In the genomic region with DNA sequence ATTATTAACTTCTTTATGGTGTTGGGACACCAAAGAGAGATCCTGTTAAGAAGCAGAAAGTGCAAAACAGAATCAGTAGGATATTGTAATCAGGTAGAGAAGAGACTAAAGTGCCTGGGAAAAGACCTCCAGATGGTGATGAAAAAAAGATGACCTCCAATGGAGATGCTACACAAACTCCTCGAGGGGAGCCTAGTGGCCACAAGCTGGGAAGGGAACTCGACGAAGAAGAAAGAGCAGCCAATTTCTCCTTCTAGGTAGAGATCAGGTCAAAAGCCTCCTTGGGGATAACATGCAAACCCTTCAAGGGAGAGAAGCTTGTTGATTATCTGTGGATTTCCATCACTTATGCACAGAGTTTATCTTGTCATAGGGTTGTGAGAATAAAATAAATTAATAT, we compare ENCODE assay signal across 26 cellular contexts.
"Had no signal": no experiment of that assay in that cellular context is flagged by ENCODE, and none has a peak within 500 bp of the region (broad histone marks: within the 10 kb centered on the region; RNA-seq: fewer than 3 reads in every experiment).

No MANE protein-coding gene starts in this region.

- FAIRE-seq: endothelial cell of umbilical vein, keratinocyte had no signal

- H3K4me3 ChIP-seq: colonic mucosa, esophagus muscularis mucosa, gastroesophageal sphincter, heart right ventricle, lower lobe of right lung, prostate gland, right atrium auricular region, sigmoid colon, stomach, thyroid gland, vagina had no signal

- H3K27me3 ChIP-seq: colonic mucosa, esophagus muscularis mucosa, foreskin keratinocyte, gastroesophageal sphincter, heart right ventricle, right atrium auricular region, sigmoid colon, stomach, thyroid gland, vagina had no signal

- H3K27ac Mint-ChIP-seq: dendritic cell treated with granulocyte-macrophage colony-stimulating factor and Interleukin-4, amounts not matched to agents 40 ng/mL and 50 ng/mL, for 4 days; natural killer cell; stimulated activated effector memory CD8-positive, alpha-beta T cell treated with anti-CD3 and anti-CD28 coated beads, Interleukin-12 subunit alpha, Interleukin-12 subunit beta, amount 100 ng/mL, for 72 hours had no signal

- H3K27ac ChIP-seq: colonic mucosa, esophagus muscularis mucosa, foreskin keratinocyte, gastroesophageal sphincter, heart right ventricle, lower lobe of right lung, prostate gland, right atrium auricular region, sigmoid colon, stomach, thyroid gland, vagina had no signal

- H3K36me3 ChIP-seq: colonic mucosa, esophagus muscularis mucosa, gastroesophageal sphincter, heart right ventricle, lower lobe of right lung, prostate gland, right atrium auricular region, sigmoid colon, stomach, thyroid gland, vagina had no signal

- ATAC-seq: foreskin keratinocyte; gastroesophageal sphincter; heart right ventricle; left ventricle myocardium superior; lower lobe of right lung; natural killer cell; stimulated activated effector memory CD8-positive, alpha-beta T cell treated with anti-CD3 and anti-CD28 coated beads, Interleukin-12 subunit alpha, Interleukin-12 subunit beta, amount 100 ng/mL, for 72 hours had no signal

- H3K27me3 Mint-ChIP-seq: dendritic cell treated with granulocyte-macrophage colony-stimulating factor and Interleukin-4, amounts not matched to agents 40 ng/mL and 50 ng/mL, for 4 days had no signal

- H3K4me3 Mint-ChIP-seq: dendritic cell treated with granulocyte-macrophage colony-stimulating factor and Interleukin-4, amounts not matched to agents 40 ng/mL and 50 ng/mL, for 4 days; natural killer cell; neural crest cell; stimulated activated effector memory CD8-positive, alpha-beta T cell treated with anti-CD3 and anti-CD28 coated beads, Interleukin-12 subunit alpha, Interleukin-12 subunit beta, amount 100 ng/mL, for 72 hours had no signal

- DNase-seq: colonic mucosa; effector CD8-positive, alpha-beta T cell; foreskin keratinocyte; heart right ventricle; hippocampal formation; left ventricle myocardium superior; lower lobe of right lung; natural killer cell; nucleus accumbens; sigmoid colon; stimulated activated CD4-positive, alpha-beta T cell treated with anti-CD3 and anti-CD28 coated beads, Interleukin-2, amount 100 ng/mL, for 24 hours; stimulated activated CD4-positive, alpha-beta T cell treated with anti-CD3 and anti-CD28 coated beads, Interleukin-4, amount 100 ng/mL, for 24 hours; stimulated activated naive CD4-positive, alpha-beta T cell treated with Interleukin-2 at 50 U/mL for 16 hours; stomach; thyroid gland; trophoblast cell had no signal

- H3K4me1 Mint-ChIP-seq: natural killer cell; stimulated activated effector memory CD8-positive, alpha-beta T cell treated with anti-CD3 and anti-CD28 coated beads, Interleukin-12 subunit alpha, Interleukin-12 subunit beta, amount 100 ng/mL, for 72 hours had no signal

- H3K36me3 Mint-ChIP-seq: natural killer cell; stimulated activated effector memory CD8-positive, alpha-beta T cell treated with anti-CD3 and anti-CD28 coated beads, Interleukin-12 subunit alpha, Interleukin-12 subunit beta, amount 100 ng/mL, for 72 hours had no signal

- H3K4me1 ChIP-seq: colonic mucosa, esophagus muscularis mucosa, foreskin keratinocyte, gastroesophageal sphincter, heart right ventricle, lower lobe of right lung, prostate gland, right atrium auricular region, sigmoid colon, stomach, thyroid gland, vagina had no signal

- H3K9me3 ChIP-seq: colonic mucosa, prostate gland, sigmoid colon, thyroid gland had no signal
